Comparison of ENCODE assay signal across 9 cellular contexts in genomic region chr3:134677196-134677986, GRCh38. TPM values are rescaled to one million over a fixed set of nuclear protein-coding genes. Genes with fewer than 3 reads are reported as not detected.
DNase-seq lines count a peak whose midpoint lies in the region; ATAC-seq and TF ChIP-seq lines count a peak whose summit lies in the region.
"Had no signal": no experiment of that assay in that cellular context is flagged by ENCODE, and none has a peak within 500 bp of the region (broad histone marks: within the 10 kb centered on the region; RNA-seq: fewer than 3 reads in every experiment).

No MANE protein-coding gene starts in this region.

- intact Hi-C loops in ovary (cut with DNase I), result no loop called here

- H3K27me3 ChIP-seq in Loucy (ENCODE audit: insufficient read depth, low read length, poor library complexity, severe bottlenecking), result no peaks in the 10 kb centered on the region
- H3K27me3 ChIP-seq in endodermal cell (ENCODE audit: control insufficient read depth, insufficient read depth, low read length, poor library complexity, severe bottlenecking), result peaks cover 26% of the 10 kb centered on the region
- H3K27me3 ChIP-seq in ovary, result no peaks in the 10 kb centered on the region
- H3K27me3 ChIP-seq: pancreas had no signal

- TF ChIP-seq CTCF in GM12873 (IDR thresholded peaks at IDR 0.05; ENCODE audit: insufficient read depth, low read depth, low read length, missing control alignments), result peak; percentile 69
- peak; percentile 55 for TF ChIP-seq CTCF in Loucy (conservative IDR thresholded peaks at IDR 0.05; ENCODE audit: low read length)
- peak; percentile 94 for TF ChIP-seq CTCF in endodermal cell (conservative IDR thresholded peaks at IDR 0.05)
- no peak for TF ChIP-seq CTCF in ovary (IDR thresholded peaks at IDR 0.05)

- no peaks in the 10 kb centered on the region for H3K36me3 Mint-ChIP-seq in endodermal cell (ENCODE audit: low read depth)
- no peaks in the 10 kb centered on the region for H3K36me3 Mint-ChIP-seq in activated naive CD4-positive, alpha-beta T cell treated with anti-CD3 and anti-CD28 coated beads, Interleukin-2, amount 10 ng/mL, durations not matched to agents 7 days and 5 days

- H3K9me3 ChIP-seq in Loucy (ENCODE audit: insufficient read depth, low read depth, low read length), result no peaks in the 10 kb centered on the region
- peaks cover 12% of the 10 kb centered on the region for H3K9me3 ChIP-seq in endodermal cell (ENCODE audit: control insufficient read depth, low read length)
- peaks cover 0 to 6% of the 10 kb centered on the region in 2 donors for H3K9me3 ChIP-seq in ovary

- no peak overlapping the region for H2AFZ ChIP-seq in Loucy (ENCODE audit: low read length)

- TF ChIP-seq EP300 in ovary (IDR thresholded peaks at IDR 0.05), result no peak

- no peak for TF ChIP-seq POLR2A in ovary (IDR thresholded peaks at IDR 0.05)

- DNase-seq in endodermal cell, result peak; percentile 92
- peak; percentile 26 for DNase-seq in occipital lobe (lab: John Stamatoyannopoulos, UW)
- DNase-seq in ovary, result no peak
- DNase-seq in activated naive CD4-positive, alpha-beta T cell treated with anti-CD3 and anti-CD28 coated beads, Interleukin-2, amount 10 ng/mL, durations not matched to agents 7 days and 5 days, result no peak
- no peak for DNase-seq in activated CD4-positive, CD25-positive, alpha-beta regulatory T cell treated with anti-CD3 and anti-CD28 coated beads, Interleukin-2, amount 50 U/mL, for 72 hours
- DNase-seq: pancreas had no signal

- no peak overlapping the region for H3K27ac ChIP-seq in endodermal cell (ENCODE audit: low read depth, low read length)
- no peak overlapping the region for H3K27ac ChIP-seq in ovary
- H3K27ac ChIP-seq: pancreas had no signal

- H3K4me3 ChIP-seq in Loucy (ENCODE audit: low read length, poor library complexity, severe bottlenecking) (no peak overlapping the region), endodermal cell (ENCODE audit: low read length) (no peak overlapping the region), ovary (no peak overlapping the region)
- H3K4me3 ChIP-seq: pancreas had no signal

- H3K9me2 ChIP-seq in Loucy (replicated peaks; ENCODE audit: low read depth, low read length), result no peaks in the 10 kb centered on the region

- H3K4me3 Mint-ChIP-seq in endodermal cell, result no peak overlapping the region
- H3K4me3 Mint-ChIP-seq in activated naive CD4-positive, alpha-beta T cell treated with anti-CD3 and anti-CD28 coated beads, Interleukin-2, amount 10 ng/mL, durations not matched to agents 7 days and 5 days, result no peak overlapping the region

- H3K27me3 Mint-ChIP-seq in endodermal cell (ENCODE audit: insufficient read depth), result peaks cover 65% of the 10 kb centered on the region
- H3K27me3 Mint-ChIP-seq in activated naive CD4-positive, alpha-beta T cell treated with anti-CD3 and anti-CD28 coated beads, Interleukin-2, amount 10 ng/mL, durations not matched to agents 7 days and 5 days, result peaks cover 3% of the 10 kb centered on the region

- 61 to 63% methylated on average over 6 to 11 of the region's 11 CpGs for WGBS in endodermal cell (ENCODE audit: insufficient coverage in 1 of 2, insufficient read length in 1 of 2), 2 experiments
- 47 to 52% (median 48%) methylated on average over 11 of the region's 11 CpGs for WGBS in ovary, 3 donors

- peaks cover 4% of the 10 kb centered on the region for H3K4me1 Mint-ChIP-seq in endodermal cell
- no peaks in the 10 kb centered on the region for H3K4me1 Mint-ChIP-seq in activated naive CD4-positive, alpha-beta T cell treated with anti-CD3 and anti-CD28 coated beads, Interleukin-2, amount 10 ng/mL, durations not matched to agents 7 days and 5 days

- H3K4me2 ChIP-seq in Loucy (ENCODE audit: low read depth, low read length, poor library complexity, severe bottlenecking), result no peak overlapping the region

- no peak for ATAC-seq in GM18517 (IDR thresholded peaks at IDR 0.05; ENCODE audit: unreplicated experiment)

- H3K9ac ChIP-seq in Loucy (ENCODE audit: low read depth, low read length, poor library complexity, severe bottlenecking), result no peak overlapping the region
- H3K9ac ChIP-seq in endodermal cell (ENCODE audit: extremely low read depth, low read length, poor library complexity, severe bottlenecking), result no peak overlapping the region

- H3K27ac Mint-ChIP-seq in endodermal cell, result no peak overlapping the region
- no peak overlapping the region for H3K27ac Mint-ChIP-seq in activated naive CD4-positive, alpha-beta T cell treated with anti-CD3 and anti-CD28 coated beads, Interleukin-2, amount 10 ng/mL, durations not matched to agents 7 days and 5 days

- no peaks in the 10 kb centered on the region for H3K36me3 ChIP-seq in Loucy (ENCODE audit: insufficient read depth, low read length)
- H3K36me3 ChIP-seq in endodermal cell (ENCODE audit: control insufficient read depth, insufficient read depth, low read length), result no peaks in the 10 kb centered on the region
- H3K36me3 ChIP-seq in ovary, result no peaks in the 10 kb centered on the region
- H3K36me3 ChIP-seq: pancreas had no signal

- H3K4me1 ChIP-seq in Loucy (ENCODE audit: insufficient read depth, low read length, poor library complexity, severe bottlenecking) (no peaks in the 10 kb centered on the region), endodermal cell (ENCODE audit: control insufficient read depth, insufficient read depth, low read length) (no peaks in the 10 kb centered on the region), ovary (ENCODE audit: insufficient read depth) (no peaks in the 10 kb centered on the region)
- H3K4me1 ChIP-seq: pancreas had no signal

- no peaks in the 10 kb centered on the region for H4K20me1 ChIP-seq in Loucy (ENCODE audit: insufficient read depth, low read length, poor library complexity, severe bottlenecking)

- no peaks in the 10 kb centered on the region for H3F3A ChIP-seq in Loucy (ENCODE audit: low read depth)

- CTCF ChIA-PET in activated naive CD4-positive, alpha-beta T cell treated with anti-CD3 and anti-CD28 coated beads, Interleukin-2, amount 10 ng/mL, durations not matched to agents 7 days and 5 days (lab: Charles Lee), result interaction anchor here (0.6 to 0.8 kb wide), 2 partner anchors 19 to 1672 kb away, joined by 3 read pairs; no protein-coding TSS in a partner anchor

- no peaks in the 10 kb centered on the region for H3K79me2 ChIP-seq in Loucy (ENCODE audit: insufficient read depth, low read length)

- peaks cover 16% of the 10 kb centered on the region for H3K9me3 Mint-ChIP-seq in endodermal cell
- H3K9me3 Mint-ChIP-seq in activated naive CD4-positive, alpha-beta T cell treated with anti-CD3 and anti-CD28 coated beads, Interleukin-2, amount 10 ng/mL, durations not matched to agents 7 days and 5 days, result peaks cover 19% of the 10 kb centered on the region

RNA-seq across cellular contexts. Expression of gene KY, which starts 26.6 kb away (rescaled TPM):
- total RNA-seq in endodermal cell (not detected), occipital lobe (0.62 TPM), ovary (1 to 10 TPM in 4 of 7 donors, under 1 TPM in 3; 0.48 to 5.2 (median 1.3) TPM)
- polyA plus RNA-seq in endodermal cell (2013, experiment 1 of 2), result 0.14 TPM
- polyA plus RNA-seq in endodermal cell (2013, experiment 2 of 2), result not detected
- under 1 TPM; 0.34 to 0.87 TPM for polyA plus RNA-seq in ovary

Comparison
In these comparisons a context has a peak if more than half of its experiments do, and no peak if none do; other contexts are left out.
1. CTCF ChIP-seq: peak in GM12873 (single experiment), Loucy (single experiment) and endodermal cell (single experiment); none in ovary (0 of 3).
2. DNase-seq: peak in endodermal cell (single experiment) and occipital lobe (single experiment); none in ovary (0 of 5), activated naive CD4-positive, alpha-beta T cell treated with anti-CD3 and anti-CD28 coated beads, Interleukin-2, amount 10 ng/mL, durations not matched to agents 7 days and 5 days (single experiment) and activated CD4-positive, CD25-positive, alpha-beta regulatory T cell treated with anti-CD3 and anti-CD28 coated beads, Interleukin-2, amount 50 U/mL, for 72 hours (single experiment).